In the genomic region with DNA sequence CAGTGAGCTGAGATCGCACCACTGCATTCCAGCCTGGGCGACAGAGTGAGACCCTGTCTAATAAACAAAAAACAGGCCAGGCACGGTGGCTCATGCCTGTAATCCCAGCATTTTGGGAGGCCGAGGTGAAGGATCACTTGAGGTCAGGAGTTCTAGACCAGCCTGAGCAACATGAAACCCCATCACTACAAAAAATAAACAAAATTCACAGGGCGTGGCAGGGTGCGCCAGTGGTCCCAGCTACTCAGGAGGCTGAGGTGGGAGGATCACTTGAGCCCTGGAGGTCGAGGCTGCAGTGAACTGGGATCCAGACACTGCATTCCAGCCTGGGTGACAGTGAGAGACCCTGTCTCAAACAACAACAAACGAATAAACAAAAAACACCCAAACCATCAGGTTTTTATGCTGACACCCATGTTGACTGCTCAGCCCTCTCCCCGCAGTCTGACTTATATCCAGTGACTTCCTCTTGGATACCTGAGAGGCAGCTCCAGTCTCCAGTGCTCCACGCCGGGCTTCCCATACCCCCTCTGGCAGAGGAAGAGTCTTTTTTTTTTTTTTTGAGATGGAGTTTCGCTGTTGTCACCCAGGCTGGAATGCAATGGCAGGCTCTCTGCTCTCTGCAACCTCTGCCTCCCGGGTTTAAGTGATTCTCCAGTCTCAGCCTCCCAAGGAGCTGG, we compare ENCODE assay signal across 1 cellular context.
TF ChIP-seq lines count a peak whose summit lies in the region.

No MANE protein-coding gene starts in this region.

TF ChIP-seq in GM23338, 12 proteins besides CTCF, POLR2A, EP300 and RAD21 (continued from another document):
- TF ChIP-seq ZNF462 (CRISPR knock-in tag; IDR thresholded peaks at IDR 0.05) (no peak), ZNF331 (CRISPR knock-in tag; IDR thresholded peaks at IDR 0.05; ENCODE audit: low read depth) (no peak), EZH2 (IDR thresholded peaks at IDR 0.05; ENCODE audit: low read depth, unreplicated experiment) (no peak), EZH2phosphoT487 (IDR thresholded peaks at IDR 0.05; ENCODE audit: unreplicated experiment) (no peak), JUNB (IDR thresholded peaks at IDR 0.05; ENCODE audit: unreplicated experiment) (no peak), STAT1 (IDR thresholded peaks at IDR 0.05; ENCODE audit: unreplicated experiment) (no peak)
- TF ChIP-seq, protein P1, sequence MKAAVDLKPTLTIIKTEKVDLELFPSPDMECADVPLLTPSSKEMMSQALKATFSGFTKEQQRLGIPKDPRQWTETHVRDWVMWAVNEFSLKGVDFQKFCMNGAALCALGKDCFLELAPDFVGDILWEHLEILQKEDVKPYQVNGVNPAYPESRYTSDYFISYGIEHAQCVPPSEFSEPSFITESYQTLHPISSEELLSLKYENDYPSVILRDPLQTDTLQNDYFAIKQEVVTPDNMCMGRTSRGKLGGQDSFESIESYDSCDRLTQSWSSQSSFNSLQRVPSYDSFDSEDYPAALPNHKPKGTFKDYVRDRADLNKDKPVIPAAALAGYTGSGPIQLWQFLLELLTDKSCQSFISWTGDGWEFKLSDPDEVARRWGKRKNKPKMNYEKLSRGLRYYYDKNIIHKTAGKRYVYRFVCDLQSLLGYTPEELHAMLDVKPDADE (IDR thresholded peaks at IDR 0.05): no peak
TF ChIP-seq in GM23338: peak in this region for 0.
